Comparison of ENCODE assay signal across 9 cellular contexts in genomic region chr7:22728416-22729029, GRCh38. TPM values are rescaled to one million over a fixed set of nuclear protein-coding genes. Genes with fewer than 3 reads are reported as not detected.
DNase-seq lines count a peak whose midpoint lies in the region; ATAC-seq and TF ChIP-seq lines count a peak whose summit lies in the region.
"Had no signal": no experiment of that assay in that cellular context is flagged by ENCODE, and none has a peak within 500 bp of the region (broad histone marks: within the 10 kb centered on the region; RNA-seq: fewer than 3 reads in every experiment).

No MANE protein-coding gene starts in this region.

- peak in 4 of 5 donors; percentile 12 to 26 (median 19) for DNase-seq in CD4-positive, alpha-beta memory T cell
- peak; percentile 86 for DNase-seq in H4 (ENCODE audit: low spot score)
- peak; percentile 84 for DNase-seq in RPMI7951 (ENCODE audit: low read depth)
- DNase-seq in heart right ventricle, result no peak
- DNase-seq in sciatic nerve (ENCODE audit: low spot score), result no peak
- no peak for DNase-seq in hypothalamus (lab: John Stamatoyannopoulos, UW)
- DNase-seq: pancreas had no signal

- peaks cover 0 to 2% (median 0%) of the 10 kb centered on the region in 8 donors for H3K9me3 Mint-ChIP-seq in CD4-positive, alpha-beta memory T cell

- peaks cover 17% of the 10 kb centered on the region for H3K4me1 ChIP-seq in CD4-positive, alpha-beta memory T cell (ENCODE audit: insufficient read depth, low read length)
- peaks cover 4 to 49% (median 32%) of the 10 kb centered on the region in 9 donors for H3K4me1 ChIP-seq in heart right ventricle
- H3K4me1 ChIP-seq: pancreas had no signal

- H3K27ac Mint-ChIP-seq in CD4-positive, alpha-beta memory T cell, result no peak overlapping the region

- WGBS in heart right ventricle, 2 donors, result 94 to 98% methylated on average over 1 of the region's 1 CpG

- no peak overlapping the region for H3K27ac ChIP-seq in CD4-positive, alpha-beta memory T cell (ENCODE audit: low read depth, low read length)
- peak overlapping the region in 6 of 10 donors; percentile 68 to 86 (median 84) for H3K27ac ChIP-seq in heart right ventricle
- H3K27ac ChIP-seq: pancreas had no signal

- CTCF ChIA-PET in CD4-positive, alpha-beta memory T cell (lab: Charles Lee; ENCODE audit: partially characterized antibody), result interaction anchor here (0.9 to 7.3 kb wide), 10 partner anchors 10 to 326 kb away, joined by 3 to 233 read pairs (median 8); no protein-coding TSS in a partner anchor

- no peak overlapping the region for H3K4me3 ChIP-seq in CD4-positive, alpha-beta memory T cell (ENCODE audit: low read length in 2 of 2)
- H3K4me3 ChIP-seq in heart right ventricle, result peak overlapping the region in 6 of 10 donors; percentile 40 to 53 (median 52)

- intact Hi-C loops in CD4-positive, alpha-beta memory T cell (cut with micrococcal nuclease), result no loop called here
- intact Hi-C loops in heart right ventricle (cut with DNase I) (loop anchor here in 9 of 10 donors (1.0 to 10.0 kb wide), 12 partner anchors 54 to 336 kb away; no protein-coding TSS in a partner anchor), sciatic nerve (cut with DNase I) (loop anchor here (10.0 kb wide), 1 partner anchor 174 kb away; no protein-coding TSS in a partner anchor)

- ATAC-seq in heart right ventricle, result peak in 2 of 8 donors; percentile 25 to 40
- ATAC-seq in sciatic nerve, result no peak
- no peak for ATAC-seq in HG02798 (IDR thresholded peaks at IDR 0.05; ENCODE audit: poor library complexity, unreplicated experiment)
- ATAC-seq in GM19023 (IDR thresholded peaks at IDR 0.05; ENCODE audit: unreplicated experiment), result no peak

- H3K27me3 Mint-ChIP-seq in CD4-positive, alpha-beta memory T cell, result peaks cover 5 to 15% of the 10 kb centered on the region in 2 donors

- H3K27me3 ChIP-seq in CD4-positive, alpha-beta memory T cell (ENCODE audit: insufficient read depth, low read length), result no peaks in the 10 kb centered on the region
- no peaks in the 10 kb centered on the region for H3K27me3 ChIP-seq in heart right ventricle
- H3K27me3 ChIP-seq: pancreas had no signal

- H3K4me1 Mint-ChIP-seq in CD4-positive, alpha-beta memory T cell, result peaks cover 8 to 15% (median 11%) of the 10 kb centered on the region in 4 donors

- POLR2A ChIA-PET in CD4-positive, alpha-beta memory T cell (lab: Charles Lee; ENCODE audit: partially characterized antibody), result no interaction called here

- H3K36me3 ChIP-seq in CD4-positive, alpha-beta memory T cell (ENCODE audit: insufficient read depth, low read length), result no peaks in the 10 kb centered on the region
- peaks cover 0 to 18% (median 0%) of the 10 kb centered on the region in 9 donors for H3K36me3 ChIP-seq in heart right ventricle
- H3K36me3 ChIP-seq: pancreas had no signal

- peak; percentile 18 to 66 (median 54) for TF ChIP-seq CTCF in heart right ventricle (IDR thresholded peaks at IDR 0.05)

- no peaks in the 10 kb centered on the region for H3K36me3 Mint-ChIP-seq in CD4-positive, alpha-beta memory T cell

- H3K9me3 ChIP-seq in CD4-positive, alpha-beta memory T cell (ENCODE audit: control insufficient read depth in 1 of 2, low read length in 2 of 2), result no peaks in the 10 kb centered on the region
- H3K9me3 ChIP-seq in heart right ventricle, result no peaks in the 10 kb centered on the region
- H3K9me3 ChIP-seq: pancreas had no signal

- peak overlapping the region in 1 of 8 donors; percentile 43 for H3K4me3 Mint-ChIP-seq in CD4-positive, alpha-beta memory T cell

RNA-seq across cellular contexts. Expression of gene IL6, which starts 1.5 kb away (rescaled TPM):
- not detected for total RNA-seq in CD4-positive, alpha-beta memory T cell
- not detected for polyA plus RNA-seq in CD4-positive, alpha-beta memory T cell
- total RNA-seq in H4 (2014; rRNA removed; shearing (Covaris generic)), result 5.1 and 6.7 TPM in 2 replicates
- total RNA-seq in RPMI7951 (2014; rRNA removed; shearing (Covaris generic)), result 11.4 and 14.3 TPM in 2 replicates
- total RNA-seq in heart right ventricle, result 10 to 100 TPM in 2 of 10 donors, 1 to 10 TPM in 7, under 1 TPM in 1; 0.44 to 15.5 (median 3.3) TPM
- 1 to 10 TPM; 1.1 to 4.0 TPM for polyA plus RNA-seq in heart right ventricle
- 28.1 TPM for total RNA-seq in sciatic nerve

Comparison
In these comparisons a context has a peak if more than half of its experiments do, and no peak if none do; other contexts are left out.
1. DNase-seq: peak in CD4-positive, alpha-beta memory T cell (4 of 5), H4 (single experiment) and RPMI7951 (single experiment); none in heart right ventricle (0 of 2), sciatic nerve (single experiment) and hypothalamus (0 of 51).
2. H3K4me3 ChIP-seq: peak in heart right ventricle (6 of 10); none in CD4-positive, alpha-beta memory T cell (0 of 2).